Comparison of ENCODE assay signal across 1 cellular context in the genomic region with DNA sequence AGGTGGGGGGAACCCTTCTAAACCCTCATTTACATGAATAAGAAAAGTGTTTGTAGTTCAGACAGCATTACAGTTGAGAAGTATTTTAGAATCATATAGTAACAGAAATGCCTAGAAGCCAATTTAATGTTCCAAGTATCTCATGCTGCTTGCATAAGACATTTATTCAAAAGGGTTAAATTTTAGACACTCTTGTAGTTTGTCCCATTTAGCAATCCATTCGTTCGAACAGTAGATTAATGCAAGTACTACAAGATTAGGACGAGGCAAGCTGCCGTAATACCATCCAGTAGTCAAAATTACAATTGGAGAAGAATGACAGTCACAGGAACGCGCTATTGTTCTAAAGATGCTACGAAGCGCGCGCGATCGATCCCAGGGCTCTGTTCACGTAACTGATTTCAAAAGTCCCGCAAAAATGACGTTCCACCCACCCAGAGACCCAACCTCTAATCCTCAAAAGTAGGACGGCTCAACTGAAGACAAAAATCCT.
TF ChIP-seq lines count a peak whose summit lies in the region.

No MANE protein-coding gene starts in this region.

TF ChIP-seq in HepG2, 621 proteins besides CTCF, POLR2A, EP300 and RAD21 (continued from another document and continues in another):
- TF ChIP-seq, protein P1, sequence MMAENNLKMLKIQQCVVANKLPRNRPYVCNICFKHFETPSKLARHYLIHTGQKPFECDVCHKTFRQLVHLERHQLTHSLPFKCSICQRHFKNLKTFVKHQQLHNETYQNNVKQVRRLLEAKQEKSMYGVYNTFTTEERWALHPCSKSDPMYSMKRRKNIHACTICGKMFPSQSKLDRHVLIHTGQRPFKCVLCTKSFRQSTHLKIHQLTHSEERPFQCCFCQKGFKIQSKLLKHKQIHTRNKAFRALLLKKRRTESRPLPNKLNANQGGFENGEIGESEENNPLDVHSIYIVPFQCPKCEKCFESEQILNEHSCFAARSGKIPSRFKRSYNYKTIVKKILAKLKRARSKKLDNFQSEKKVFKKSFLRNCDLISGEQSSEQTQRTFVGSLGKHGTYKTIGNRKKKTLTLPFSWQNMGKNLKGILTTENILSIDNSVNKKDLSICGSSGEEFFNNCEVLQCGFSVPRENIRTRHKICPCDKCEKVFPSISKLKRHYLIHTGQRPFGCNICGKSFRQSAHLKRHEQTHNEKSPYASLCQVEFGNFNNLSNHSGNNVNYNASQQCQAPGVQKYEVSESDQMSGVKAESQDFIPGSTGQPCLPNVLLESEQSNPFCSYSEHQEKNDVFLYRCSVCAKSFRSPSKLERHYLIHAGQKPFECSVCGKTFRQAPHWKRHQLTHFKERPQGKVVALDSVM (CRISPR knock-in tag; IDR thresholded peaks at IDR 0.05) = no peak
- TF ChIP-seq MEIS1 (CRISPR knock-in tag; IDR thresholded peaks at IDR 0.05; ENCODE audit: borderline replicate concordance) (no peak), CC2D1A (CRISPR knock-in tag; IDR thresholded peaks at IDR 0.05) (0 out of 2 replicates have a peak, but pooled peaks have one; percentile 44), ZNF564 (CRISPR knock-in tag; IDR thresholded peaks at IDR 0.05) (0 out of 2 replicates have a peak, but pooled peaks have one; percentile 42), HHEX (CRISPR knock-in tag; IDR thresholded peaks at IDR 0.05) (no peak), KAT2B (IDR thresholded peaks at IDR 0.05; ENCODE audit: borderline replicate concordance, low read depth, low read length) (peak; percentile 38; the same call in 1 of the 2 replicates), NFIC (IDR thresholded peaks at IDR 0.05; ENCODE audit: low read length) (peak; percentile 44; the same call in 1 of the 2 replicates), NCOR1 (IDR thresholded peaks at IDR 0.05; ENCODE audit: borderline replicate concordance, low read length) (peak; percentile 13; the same call in 1 of the 2 replicates), ZNF543 (CRISPR knock-in tag; IDR thresholded peaks at IDR 0.05) (no peak), ZNF652 (CRISPR knock-in tag; IDR thresholded peaks at IDR 0.05; ENCODE audit: borderline replicate concordance, low read depth) (peak; percentile 82), ZSCAN31 (CRISPR knock-in tag; IDR thresholded peaks at IDR 0.05; ENCODE audit: low read depth) (0 out of 2 replicates have a peak, but pooled peaks have one; percentile 36), YEATS2 (CRISPR knock-in tag; IDR thresholded peaks at IDR 0.05; ENCODE audit: borderline replicate concordance) (no peak; the same call in 1 of the 2 replicates), SRY (CRISPR knock-in tag; IDR thresholded peaks at IDR 0.05) (no peak; the same call in 1 of the 2 replicates), ONECUT2 (CRISPR knock-in tag; IDR thresholded peaks at IDR 0.05) (peak; percentile 89), SALL1 (CRISPR knock-in tag; IDR thresholded peaks at IDR 0.05) (no peak), KLF11 (CRISPR knock-in tag; IDR thresholded peaks at IDR 0.05) (no peak), ZNF776 (CRISPR knock-in tag; IDR thresholded peaks at IDR 0.05) (no peak), FOSL1 (CRISPR knock-in tag; IDR thresholded peaks at IDR 0.05; ENCODE audit: borderline replicate concordance) (no peak), SIN3B (IDR thresholded peaks at IDR 0.05; ENCODE audit: low read length) (peak; percentile 88), NFYB (CRISPR knock-in tag; IDR thresholded peaks at IDR 0.05) (no peak), ZNF670 (CRISPR knock-in tag; IDR thresholded peaks at IDR 0.05; ENCODE audit: borderline replicate concordance) (no peak), RARA (CRISPR knock-in tag; IDR thresholded peaks at IDR 0.05) (no peak), MEF2D (CRISPR knock-in tag; IDR thresholded peaks at IDR 0.05) (0 out of 2 replicates have a peak, but pooled peaks have one; percentile 2), ZNF326 (CRISPR knock-in tag; IDR thresholded peaks at IDR 0.05; ENCODE audit: borderline replicate concordance) (no peak), KLF15 (CRISPR knock-in tag; IDR thresholded peaks at IDR 0.05; ENCODE audit: borderline replicate concordance) (no peak), SNRNP70 (IDR thresholded peaks at IDR 0.05; ENCODE audit: low read depth, low read length) (no peak), ZNF83 (CRISPR knock-in tag; IDR thresholded peaks at IDR 0.05; ENCODE audit: borderline replicate concordance) (no peak), ZFP41 (CRISPR knock-in tag; IDR thresholded peaks at IDR 0.05; ENCODE audit: borderline replicate concordance) (no peak)
- TF ChIP-seq, protein P2, sequence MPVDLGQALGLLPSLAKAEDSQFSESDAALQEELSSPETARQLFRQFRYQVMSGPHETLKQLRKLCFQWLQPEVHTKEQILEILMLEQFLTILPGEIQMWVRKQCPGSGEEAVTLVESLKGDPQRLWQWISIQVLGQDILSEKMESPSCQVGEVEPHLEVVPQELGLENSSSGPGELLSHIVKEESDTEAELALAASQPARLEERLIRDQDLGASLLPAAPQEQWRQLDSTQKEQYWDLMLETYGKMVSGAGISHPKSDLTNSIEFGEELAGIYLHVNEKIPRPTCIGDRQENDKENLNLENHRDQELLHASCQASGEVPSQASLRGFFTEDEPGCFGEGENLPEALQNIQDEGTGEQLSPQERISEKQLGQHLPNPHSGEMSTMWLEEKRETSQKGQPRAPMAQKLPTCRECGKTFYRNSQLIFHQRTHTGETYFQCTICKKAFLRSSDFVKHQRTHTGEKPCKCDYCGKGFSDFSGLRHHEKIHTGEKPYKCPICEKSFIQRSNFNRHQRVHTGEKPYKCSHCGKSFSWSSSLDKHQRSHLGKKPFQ (CRISPR knock-in tag; IDR thresholded peaks at IDR 0.05; ENCODE audit: insufficient replicate concordance) = peak; percentile 23
- TF ChIP-seq, protein P3, sequence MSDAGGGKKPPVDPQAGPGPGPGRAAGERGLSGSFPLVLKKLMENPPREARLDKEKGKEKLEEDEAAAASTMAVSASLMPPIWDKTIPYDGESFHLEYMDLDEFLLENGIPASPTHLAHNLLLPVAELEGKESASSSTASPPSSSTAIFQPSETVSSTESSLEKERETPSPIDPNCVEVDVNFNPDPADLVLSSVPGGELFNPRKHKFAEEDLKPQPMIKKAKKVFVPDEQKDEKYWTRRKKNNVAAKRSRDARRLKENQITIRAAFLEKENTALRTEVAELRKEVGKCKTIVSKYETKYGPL (CRISPR knock-in tag; IDR thresholded peaks at IDR 0.05) = no peak
- TF ChIP-seq, protein P4, sequence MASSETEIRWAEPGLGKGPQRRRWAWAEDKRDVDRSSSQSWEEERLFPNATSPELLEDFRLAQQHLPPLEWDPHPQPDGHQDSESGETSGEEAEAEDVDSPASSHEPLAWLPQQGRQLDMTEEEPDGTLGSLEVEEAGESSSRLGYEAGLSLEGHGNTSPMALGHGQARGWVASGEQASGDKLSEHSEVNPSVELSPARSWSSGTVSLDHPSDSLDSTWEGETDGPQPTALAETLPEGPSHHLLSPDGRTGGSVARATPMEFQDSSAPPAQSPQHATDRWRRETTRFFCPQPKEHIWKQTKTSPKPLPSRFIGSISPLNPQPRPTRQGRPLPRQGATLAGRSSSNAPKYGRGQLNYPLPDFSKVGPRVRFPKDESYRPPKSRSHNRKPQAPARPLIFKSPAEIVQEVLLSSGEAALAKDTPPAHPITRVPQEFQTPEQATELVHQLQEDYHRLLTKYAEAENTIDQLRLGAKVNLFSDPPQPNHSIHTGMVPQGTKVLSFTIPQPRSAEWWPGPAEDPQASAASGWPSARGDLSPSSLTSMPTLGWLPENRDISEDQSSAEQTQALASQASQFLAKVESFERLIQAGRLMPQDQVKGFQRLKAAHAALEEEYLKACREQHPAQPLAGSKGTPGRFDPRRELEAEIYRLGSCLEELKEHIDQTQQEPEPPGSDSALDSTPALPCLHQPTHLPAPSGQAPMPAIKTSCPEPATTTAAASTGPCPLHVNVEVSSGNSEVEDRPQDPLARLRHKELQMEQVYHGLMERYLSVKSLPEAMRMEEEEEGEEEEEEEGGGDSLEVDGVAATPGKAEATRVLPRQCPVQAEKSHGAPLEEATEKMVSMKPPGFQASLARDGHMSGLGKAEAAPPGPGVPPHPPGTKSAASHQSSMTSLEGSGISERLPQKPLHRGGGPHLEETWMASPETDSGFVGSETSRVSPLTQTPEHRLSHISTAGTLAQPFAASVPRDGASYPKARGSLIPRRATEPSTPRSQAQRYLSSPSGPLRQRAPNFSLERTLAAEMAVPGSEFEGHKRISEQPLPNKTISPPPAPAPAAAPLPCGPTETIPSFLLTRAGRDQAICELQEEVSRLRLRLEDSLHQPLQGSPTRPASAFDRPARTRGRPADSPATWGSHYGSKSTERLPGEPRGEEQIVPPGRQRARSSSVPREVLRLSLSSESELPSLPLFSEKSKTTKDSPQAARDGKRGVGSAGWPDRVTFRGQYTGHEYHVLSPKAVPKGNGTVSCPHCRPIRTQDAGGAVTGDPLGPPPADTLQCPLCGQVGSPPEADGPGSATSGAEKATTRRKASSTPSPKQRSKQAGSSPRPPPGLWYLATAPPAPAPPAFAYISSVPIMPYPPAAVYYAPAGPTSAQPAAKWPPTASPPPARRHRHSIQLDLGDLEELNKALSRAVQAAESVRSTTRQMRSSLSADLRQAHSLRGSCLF (CRISPR knock-in tag; IDR thresholded peaks at IDR 0.05; ENCODE audit: borderline replicate concordance) = no peak
- TF ChIP-seq, protein P5, sequence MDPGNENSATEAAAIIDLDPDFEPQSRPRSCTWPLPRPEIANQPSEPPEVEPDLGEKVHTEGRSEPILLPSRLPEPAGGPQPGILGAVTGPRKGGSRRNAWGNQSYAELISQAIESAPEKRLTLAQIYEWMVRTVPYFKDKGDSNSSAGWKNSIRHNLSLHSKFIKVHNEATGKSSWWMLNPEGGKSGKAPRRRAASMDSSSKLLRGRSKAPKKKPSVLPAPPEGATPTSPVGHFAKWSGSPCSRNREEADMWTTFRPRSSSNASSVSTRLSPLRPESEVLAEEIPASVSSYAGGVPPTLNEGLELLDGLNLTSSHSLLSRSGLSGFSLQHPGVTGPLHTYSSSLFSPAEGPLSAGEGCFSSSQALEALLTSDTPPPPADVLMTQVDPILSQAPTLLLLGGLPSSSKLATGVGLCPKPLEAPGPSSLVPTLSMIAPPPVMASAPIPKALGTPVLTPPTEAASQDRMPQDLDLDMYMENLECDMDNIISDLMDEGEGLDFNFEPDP (CRISPR knock-in tag; conservative IDR thresholded peaks at IDR 0.05) = 0 out of 2 replicates have a peak, but pooled peaks have one; percentile 16
- TF ChIP-seq, protein P6, sequence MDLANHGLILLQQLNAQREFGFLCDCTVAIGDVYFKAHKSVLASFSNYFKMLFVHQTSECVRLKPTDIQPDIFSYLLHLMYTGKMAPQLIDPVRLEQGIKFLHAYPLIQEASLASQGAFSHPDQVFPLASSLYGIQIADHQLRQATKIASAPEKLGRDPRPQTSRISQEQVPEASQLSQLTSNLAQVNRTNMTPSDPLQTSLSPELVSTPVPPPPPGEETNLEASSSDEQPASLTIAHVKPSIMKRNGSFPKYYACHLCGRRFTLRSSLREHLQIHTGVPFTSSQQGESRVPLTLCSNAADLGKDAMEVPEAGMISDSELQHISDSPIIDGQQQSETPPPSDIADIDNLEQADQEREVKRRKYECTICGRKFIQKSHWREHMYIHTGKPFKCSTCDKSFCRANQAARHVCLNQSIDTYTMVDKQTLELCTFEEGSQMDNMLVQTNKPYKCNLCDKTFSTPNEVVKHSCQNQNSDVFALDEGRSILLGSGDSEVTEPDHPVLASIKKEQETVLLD (CRISPR knock-in tag; IDR thresholded peaks at IDR 0.05; ENCODE audit: low read depth) = no peak
- TF ChIP-seq, protein P7, sequence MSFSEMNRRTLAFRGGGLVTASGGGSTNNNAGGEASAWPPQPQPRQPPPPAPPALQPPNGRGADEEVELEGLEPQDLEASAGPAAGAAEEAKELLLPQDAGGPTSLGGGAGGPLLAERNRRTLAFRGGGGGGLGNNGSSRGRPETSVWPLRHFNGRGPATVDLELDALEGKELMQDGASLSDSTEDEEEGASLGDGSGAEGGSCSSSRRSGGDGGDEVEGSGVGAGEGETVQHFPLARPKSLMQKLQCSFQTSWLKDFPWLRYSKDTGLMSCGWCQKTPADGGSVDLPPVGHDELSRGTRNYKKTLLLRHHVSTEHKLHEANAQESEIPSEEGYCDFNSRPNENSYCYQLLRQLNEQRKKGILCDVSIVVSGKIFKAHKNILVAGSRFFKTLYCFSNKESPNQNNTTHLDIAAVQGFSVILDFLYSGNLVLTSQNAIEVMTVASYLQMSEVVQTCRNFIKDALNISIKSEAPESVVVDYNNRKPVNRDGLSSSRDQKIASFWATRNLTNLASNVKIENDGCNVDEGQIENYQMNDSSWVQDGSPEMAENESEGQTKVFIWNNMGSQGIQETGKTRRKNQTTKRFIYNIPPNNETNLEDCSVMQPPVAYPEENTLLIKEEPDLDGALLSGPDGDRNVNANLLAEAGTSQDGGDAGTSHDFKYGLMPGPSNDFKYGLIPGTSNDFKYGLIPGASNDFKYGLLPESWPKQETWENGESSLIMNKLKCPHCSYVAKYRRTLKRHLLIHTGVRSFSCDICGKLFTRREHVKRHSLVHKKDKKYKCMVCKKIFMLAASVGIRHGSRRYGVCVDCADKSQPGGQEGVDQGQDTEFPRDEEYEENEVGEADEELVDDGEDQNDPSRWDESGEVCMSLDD (CRISPR knock-in tag; IDR thresholded peaks at IDR 0.05; ENCODE audit: borderline replicate concordance) = no peak
- TF ChIP-seq, protein P8, sequence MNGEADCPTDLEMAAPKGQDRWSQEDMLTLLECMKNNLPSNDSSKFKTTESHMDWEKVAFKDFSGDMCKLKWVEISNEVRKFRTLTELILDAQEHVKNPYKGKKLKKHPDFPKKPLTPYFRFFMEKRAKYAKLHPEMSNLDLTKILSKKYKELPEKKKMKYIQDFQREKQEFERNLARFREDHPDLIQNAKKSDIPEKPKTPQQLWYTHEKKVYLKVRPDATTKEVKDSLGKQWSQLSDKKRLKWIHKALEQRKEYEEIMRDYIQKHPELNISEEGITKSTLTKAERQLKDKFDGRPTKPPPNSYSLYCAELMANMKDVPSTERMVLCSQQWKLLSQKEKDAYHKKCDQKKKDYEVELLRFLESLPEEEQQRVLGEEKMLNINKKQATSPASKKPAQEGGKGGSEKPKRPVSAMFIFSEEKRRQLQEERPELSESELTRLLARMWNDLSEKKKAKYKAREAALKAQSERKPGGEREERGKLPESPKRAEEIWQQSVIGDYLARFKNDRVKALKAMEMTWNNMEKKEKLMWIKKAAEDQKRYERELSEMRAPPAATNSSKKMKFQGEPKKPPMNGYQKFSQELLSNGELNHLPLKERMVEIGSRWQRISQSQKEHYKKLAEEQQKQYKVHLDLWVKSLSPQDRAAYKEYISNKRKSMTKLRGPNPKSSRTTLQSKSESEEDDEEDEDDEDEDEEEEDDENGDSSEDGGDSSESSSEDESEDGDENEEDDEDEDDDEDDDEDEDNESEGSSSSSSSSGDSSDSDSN (CRISPR knock-in tag; IDR thresholded peaks at IDR 0.05) = no peak
- TF ChIP-seq, protein P9, sequence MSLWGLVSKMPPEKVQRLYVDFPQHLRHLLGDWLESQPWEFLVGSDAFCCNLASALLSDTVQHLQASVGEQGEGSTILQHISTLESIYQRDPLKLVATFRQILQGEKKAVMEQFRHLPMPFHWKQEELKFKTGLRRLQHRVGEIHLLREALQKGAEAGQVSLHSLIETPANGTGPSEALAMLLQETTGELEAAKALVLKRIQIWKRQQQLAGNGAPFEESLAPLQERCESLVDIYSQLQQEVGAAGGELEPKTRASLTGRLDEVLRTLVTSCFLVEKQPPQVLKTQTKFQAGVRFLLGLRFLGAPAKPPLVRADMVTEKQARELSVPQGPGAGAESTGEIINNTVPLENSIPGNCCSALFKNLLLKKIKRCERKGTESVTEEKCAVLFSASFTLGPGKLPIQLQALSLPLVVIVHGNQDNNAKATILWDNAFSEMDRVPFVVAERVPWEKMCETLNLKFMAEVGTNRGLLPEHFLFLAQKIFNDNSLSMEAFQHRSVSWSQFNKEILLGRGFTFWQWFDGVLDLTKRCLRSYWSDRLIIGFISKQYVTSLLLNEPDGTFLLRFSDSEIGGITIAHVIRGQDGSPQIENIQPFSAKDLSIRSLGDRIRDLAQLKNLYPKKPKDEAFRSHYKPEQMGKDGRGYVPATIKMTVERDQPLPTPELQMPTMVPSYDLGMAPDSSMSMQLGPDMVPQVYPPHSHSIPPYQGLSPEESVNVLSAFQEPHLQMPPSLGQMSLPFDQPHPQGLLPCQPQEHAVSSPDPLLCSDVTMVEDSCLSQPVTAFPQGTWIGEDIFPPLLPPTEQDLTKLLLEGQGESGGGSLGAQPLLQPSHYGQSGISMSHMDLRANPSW (CRISPR knock-in tag; IDR thresholded peaks at IDR 0.05; ENCODE audit: borderline replicate concordance) = peak; percentile 71; the same call in 1 of the 2 replicates
